2 cellular contexts compared by ENCODE assay signal in genomic region chr19:15948223-15949058, GRCh38.
A peak's percentile ranks its signal among the peaks of the same experiment; 100 is the strongest.
TF ChIP-seq lines count a peak whose summit lies in the region.

Gene OR10H4 (plus strand): TSS chr19:15949008. CDS start chr19:15949008, 0 bp downstream.

TF ChIP-seq in HepG2, 621 proteins besides CTCF, POLR2A, EP300 and RAD21:
- no peak for TF ChIP-seq FOXO1 (CRISPR knock-in tag; IDR thresholded peaks at IDR 0.05)
- TF ChIP-seq MAFK (conservative IDR thresholded peaks at IDR 0.05 in 1 of 2, IDR thresholded peaks at IDR 0.05 in 1 of 2; ENCODE audit: low read length in 2 of 2) = peak in 1 of 2 experiments; percentile 72; a peak in 2 of 4 replicates
- TF ChIP-seq MAFF (IDR thresholded peaks at IDR 0.05; ENCODE audit: low read depth, low read length) = peak; percentile 37; the same call in 1 of the 2 replicates

TF ChIP-seq in IMR-90, 13 proteins besides CTCF, POLR2A, EP300 and RAD21:
- TF ChIP-seq FOS (IDR thresholded peaks at IDR 0.05; ENCODE audit: low read depth, low read length) (no peak), MAZ (IDR thresholded peaks at IDR 0.05; ENCODE audit: borderline replicate concordance, low read depth, low read length) (no peak), MAFK (IDR thresholded peaks at IDR 0.05; ENCODE audit: low read depth, low read length) (peak; percentile 37; the same call in 1 of the 2 replicates), MXI1 (IDR thresholded peaks at IDR 0.05; ENCODE audit: borderline replicate concordance, low read depth, low read length) (no peak), USF2 (IDR thresholded peaks at IDR 0.05; ENCODE audit: low read depth, low read length) (no peak)
